ENCODE assay signal across 11 cellular contexts in genomic region chr3:172280406-172281051, GRCh38.
DNase-seq lines count a peak whose midpoint lies in the region; ATAC-seq and TF ChIP-seq lines count a peak whose summit lies in the region.
"Had no signal": no experiment of that assay in that cellular context is flagged by ENCODE, and none has a peak within 500 bp of the region (broad histone marks: within the 10 kb centered on the region; RNA-seq: fewer than 3 reads in every experiment).

No MANE protein-coding gene starts in this region.

- H3K36me3 ChIP-seq in breast epithelium (no peaks in the 10 kb centered on the region), thyroid gland (no peaks in the 10 kb centered on the region)
- H3K36me3 ChIP-seq: uterus had no signal

- no peak for ATAC-seq in GM21717 (IDR thresholded peaks at IDR 0.05; ENCODE audit: unreplicated experiment)

- H3K4me3 Mint-ChIP-seq in MCF 10A (ENCODE audit: unreplicated experiment) (no peak overlapping the region), immature natural killer cell (no peak overlapping the region)
- no peak overlapping the region for H3K4me3 Mint-ChIP-seq in activated T-helper 1 cell treated with anti-CD3 and anti-CD28 coated beads, Interleukin-12 subunit alpha, Interleukin-12 subunit beta, Interleukin-2, Interleukin-4 antibody, amounts not matched to agents 30 ng/mL and 10 ng/mL and 1 ng/mL, durations not matched to agents 14 hours and 24 hours and 36 hours

- WGBS in thyroid gland, 2 donors: 88 to 93% methylated on average over 1 of the region's 1 CpG

- H3K27ac ChIP-seq in breast epithelium: peak overlapping the region in 1 of 2 donors; percentile 49
- H3K27ac ChIP-seq in thyroid gland: peak overlapping the region in 2 of 3 donors; percentile 67

- TF ChIP-seq CTCF in MCF 10A (IDR thresholded peaks at IDR 0.05; ENCODE audit: unreplicated experiment) (no peak), breast epithelium (IDR thresholded peaks at IDR 0.05) (no peak), astrocyte of the spinal cord (IDR thresholded peaks at IDR 0.05; ENCODE audit: low read depth, low read length) (no peak), thyroid gland (IDR thresholded peaks at IDR 0.05) (no peak)

- H3K36me3 Mint-ChIP-seq in MCF 10A (ENCODE audit: insufficient read depth, unreplicated experiment) (peaks cover 30% of the 10 kb centered on the region), immature natural killer cell (peaks cover 5 to 12% (median 8%) of the 10 kb centered on the region in 3 donors)
- H3K36me3 Mint-ChIP-seq in activated T-helper 1 cell treated with anti-CD3 and anti-CD28 coated beads, Interleukin-12 subunit alpha, Interleukin-12 subunit beta, Interleukin-2, Interleukin-4 antibody, amounts not matched to agents 30 ng/mL and 10 ng/mL and 1 ng/mL, durations not matched to agents 14 hours and 24 hours and 36 hours (ENCODE audit: low read depth): no peaks in the 10 kb centered on the region

- POLR2A ChIA-PET in MCF 10A (lab: Yijun Ruan, JAX): interaction anchor here (0.6 to 1.5 kb wide), 7 partner anchors 9 to 1652 kb away, joined by 3 to 5 read pairs (median 3); partner anchors contain the start of gene FNDC3B

- no peak for TF ChIP-seq POLR2A in breast epithelium (IDR thresholded peaks at IDR 0.05)
- no peak for TF ChIP-seq POLR2A in thyroid gland (IDR thresholded peaks at IDR 0.05)

- H3K9me3 Mint-ChIP-seq in MCF 10A (ENCODE audit: unreplicated experiment) (no peaks in the 10 kb centered on the region), immature natural killer cell (no peaks in the 10 kb centered on the region)
- H3K9me3 Mint-ChIP-seq in activated T-helper 1 cell treated with anti-CD3 and anti-CD28 coated beads, Interleukin-12 subunit alpha, Interleukin-12 subunit beta, Interleukin-2, Interleukin-4 antibody, amounts not matched to agents 30 ng/mL and 10 ng/mL and 1 ng/mL, durations not matched to agents 14 hours and 24 hours and 36 hours: no peaks in the 10 kb centered on the region

- in situ Hi-C loops in astrocyte of the spinal cord (cut with HindIII; ENCODE audit: low sequenced_read_pairs): no loop called here

- intact Hi-C loops in MCF 10A (cut with micrococcal nuclease) (no loop called here), breast epithelium (cut with DNase I; ENCODE audit: low total_unique reads) (no loop called here), thyroid gland (cut with DNase I) (no loop called here)
- intact Hi-C loops in activated T-helper 1 cell treated with anti-CD3 and anti-CD28 coated beads, Interleukin-12 subunit alpha, Interleukin-12 subunit beta, Interleukin-2, Interleukin-4 antibody, amounts not matched to agents 30 ng/mL and 10 ng/mL and 1 ng/mL, durations not matched to agents 14 hours and 24 hours and 36 hours (cut with micrococcal nuclease): no loop called here

- CTCF ChIA-PET in MCF 10A (lab: Yijun Ruan, JAX): interaction anchor here (1.0 to 1.5 kb wide), 3 partner anchors 10 to 51 kb away, joined by 3 to 4 read pairs (median 3); no protein-coding TSS in a partner anchor

- H3K27me3 Mint-ChIP-seq in MCF 10A (ENCODE audit: insufficient read depth, unreplicated experiment) (no peaks in the 10 kb centered on the region), immature natural killer cell (ENCODE audit: low read depth in 3 of 3) (peaks cover 0 to 4% (median 0%) of the 10 kb centered on the region in 3 donors)
- no peaks in the 10 kb centered on the region for H3K27me3 Mint-ChIP-seq in activated T-helper 1 cell treated with anti-CD3 and anti-CD28 coated beads, Interleukin-12 subunit alpha, Interleukin-12 subunit beta, Interleukin-2, Interleukin-4 antibody, amounts not matched to agents 30 ng/mL and 10 ng/mL and 1 ng/mL, durations not matched to agents 14 hours and 24 hours and 36 hours (ENCODE audit: insufficient read depth)

- no peaks in the 10 kb centered on the region for H3K27me3 ChIP-seq in breast epithelium
- no peaks in the 10 kb centered on the region for H3K27me3 ChIP-seq in thyroid gland
- H3K27me3 ChIP-seq: uterus had no signal

- no peaks in the 10 kb centered on the region for H3K9me3 ChIP-seq in breast epithelium
- no peaks in the 10 kb centered on the region for H3K9me3 ChIP-seq in thyroid gland
- H3K9me3 ChIP-seq: uterus had no signal

- peak overlapping the region; percentile 16 for H3K27ac Mint-ChIP-seq in MCF 10A (ENCODE audit: low read depth, unreplicated experiment)
- H3K27ac Mint-ChIP-seq in immature natural killer cell: peak overlapping the region in 4 of 6 donors; percentile 3 to 62 (median 12)
- H3K27ac Mint-ChIP-seq in activated T-helper 1 cell treated with anti-CD3 and anti-CD28 coated beads, Interleukin-12 subunit alpha, Interleukin-12 subunit beta, Interleukin-2, Interleukin-4 antibody, amounts not matched to agents 30 ng/mL and 10 ng/mL and 1 ng/mL, durations not matched to agents 14 hours and 24 hours and 36 hours: no peak overlapping the region

- no TSS peak for BruUV-seq in MCF 10A (replicated peaks; lab: Mats Ljungman, UMichigan)

- peaks cover 0 to 4% of the 10 kb centered on the region in 2 donors for H3K4me1 ChIP-seq in breast epithelium
- peaks cover 30 to 59% of the 10 kb centered on the region in 2 donors for H3K4me1 ChIP-seq in thyroid gland

- no peak overlapping the region for H3K4me3 ChIP-seq in breast epithelium
- H3K4me3 ChIP-seq in astrocyte of the spinal cord (ENCODE audit: low read depth, low read length): no peak overlapping the region
- H3K4me3 ChIP-seq in thyroid gland (replicated peaks in 1 of 3): no peak overlapping the region
- H3K4me3 ChIP-seq: uterus had no signal

- DNase-seq in MCF 10A (ENCODE audit: unreplicated experiment) (no peak), breast epithelium (ENCODE audit: low spot score in 2 of 2) (no peak), astrocyte of the spinal cord (ENCODE audit: low read depth, low spot score) (peak; percentile 88), immature natural killer cell (no peak), thyroid gland (no peak)
- DNase-seq in activated T-helper 1 cell treated with anti-CD3 and anti-CD28 coated beads, Interleukin-12 subunit alpha, Interleukin-12 subunit beta, Interleukin-2, Interleukin-4 antibody, amounts not matched to agents 30 ng/mL and 10 ng/mL and 1 ng/mL, durations not matched to agents 14 hours and 24 hours and 36 hours (ENCODE audit: low spot score): no peak
- DNase-seq in activated effector memory CD4-positive, alpha-beta T cell treated with Interleukin-2 at 50 U/mL for 16 hours: no peak
- DNase-seq: activated naive CD4-positive, alpha-beta T cell treated with anti-CD3 and anti-CD28 coated beads, Interleukin-2, amount 50 U/mL, for 16 hours; stimulated activated CD4-positive, alpha-beta T cell treated with anti-CD3 and anti-CD28 coated beads, Interleukin-4, amount 100 ng/mL, for 4 hours; uterus had no signal

- peaks cover 24% of the 10 kb centered on the region for H3K4me1 Mint-ChIP-seq in MCF 10A (ENCODE audit: insufficient read depth, unreplicated experiment)
- peaks cover 40 to 63% of the 10 kb centered on the region in 2 donors for H3K4me1 Mint-ChIP-seq in immature natural killer cell
- no peaks in the 10 kb centered on the region for H3K4me1 Mint-ChIP-seq in activated T-helper 1 cell treated with anti-CD3 and anti-CD28 coated beads, Interleukin-12 subunit alpha, Interleukin-12 subunit beta, Interleukin-2, Interleukin-4 antibody, amounts not matched to agents 30 ng/mL and 10 ng/mL and 1 ng/mL, durations not matched to agents 14 hours and 24 hours and 36 hours (ENCODE audit: low read depth)
